Comparison of ENCODE assay signal across 12 cellular contexts in genomic region chr14:64683264-64683663, GRCh38. TPM values are rescaled to one million over a fixed set of nuclear protein-coding genes. Genes with fewer than 3 reads are reported as not detected.
DNase-seq lines count a peak whose midpoint lies in the region; ATAC-seq and TF ChIP-seq lines count a peak whose summit lies in the region.
"Had no signal": no experiment of that assay in that cellular context is flagged by ENCODE, and none has a peak within 500 bp of the region (broad histone marks: within the 10 kb centered on the region; RNA-seq: fewer than 3 reads in every experiment).

No MANE protein-coding gene starts in this region.

- no peak for TF ChIP-seq CTCF in right atrium auricular region (IDR thresholded peaks at IDR 0.05)
- no peak for TF ChIP-seq CTCF in prostate gland (IDR thresholded peaks at IDR 0.05)

- H3K27me3 ChIP-seq in right atrium auricular region (no peaks in the 10 kb centered on the region), prostate gland (replicated peaks; ENCODE audit: insufficient read depth) (no peaks in the 10 kb centered on the region)
- H3K27me3 ChIP-seq: SJSA1 had no signal

- peak overlapping the region in 1 of 2 donors; percentile 65 for H3K27ac ChIP-seq in right atrium auricular region
- peak overlapping the region; percentile 68 for H3K27ac ChIP-seq in prostate gland
- H3K27ac ChIP-seq: SJSA1 had no signal

- no peak for DNase-seq in left ventricle myocardium superior
- no peak for DNase-seq in right atrium auricular region (ENCODE audit: low spot score)
- DNase-seq in hypothalamus (lab: John Stamatoyannopoulos, UW) = peak in 48 of 51 donors; percentile 15 to 93 (median 82)
- DNase-seq in prostate gland (ENCODE audit: low spot score) = no peak
- no peak for DNase-seq in SK-N-DZ (ENCODE audit: low spot score)
- DNase-seq in RPMI8226 = no peak
- DNase-seq in AG08396 (ENCODE audit: low spot score) = no peak
- no peak for DNase-seq in NCI-H748 treated with DMSO at 0.1 percent for 48 hours (lab: John Stamatoyannopoulos, UW)
- DNase-seq: activated naive CD8-positive, alpha-beta T cell treated with anti-CD3 and anti-CD28 coated beads, Interleukin-2, amount 50 U/mL, for 24 hours; NCI-H187 treated with DMSO at 0.1 percent for 48 hours had no signal

- TF ChIP-seq POLR2A in prostate gland (IDR thresholded peaks at IDR 0.05) = no peak

- H3K36me3 ChIP-seq in right atrium auricular region (no peaks in the 10 kb centered on the region), prostate gland (no peaks in the 10 kb centered on the region)
- H3K36me3 ChIP-seq: SJSA1 had no signal

- peak; percentile 4 for ATAC-seq in left ventricle myocardium superior
- ATAC-seq: activated naive CD8-positive, alpha-beta T cell treated with anti-CD3 and anti-CD28 coated beads, Interleukin-2, amount 50 U/mL, for 24 hours; K562 had no signal

- H3K4me3 ChIP-seq in right atrium auricular region (no peak overlapping the region), prostate gland (no peak overlapping the region)
- H3K4me3 ChIP-seq: K562, SJSA1 had no signal

- H3K9me3 ChIP-seq in right atrium auricular region = no peaks in the 10 kb centered on the region
- no peaks in the 10 kb centered on the region for H3K9me3 ChIP-seq in prostate gland
- H3K9me3 ChIP-seq: SJSA1 had no signal

- intact Hi-C loops in left ventricle myocardium superior (cut with micrococcal nuclease) (no loop called here), prostate gland (cut with DNase I) (no loop called here)

- 91% methylated on average over 15 of the region's 15 CpGs for WGBS in prostate gland

- H3K4me1 ChIP-seq in right atrium auricular region (peaks cover 0 to 35% of the 10 kb centered on the region in 2 donors), prostate gland (replicated peaks) (no peaks in the 10 kb centered on the region)

RNA-seq across cellular contexts. Expression of gene PLEKHG3, which starts 21.0 kb away (rescaled TPM):
- total RNA-seq in left ventricle myocardium superior = 22.0 TPM
- 10 to 100 TPM; 26.1 to 28.1 TPM for total RNA-seq in right atrium auricular region
- 10 to 100 TPM; 57.8 to 69.7 TPM for total RNA-seq in prostate gland
- 10.4 and 13.9 TPM in 2 replicates for polyA plus RNA-seq in SK-N-DZ (2014; cell fraction: cytosol; rRNA removed)
- 24.4 TPM in 2 replicates for polyA plus RNA-seq in SK-N-DZ (2014; cell fraction: nucleus; rRNA removed)

Comparison
In these comparisons a context has a peak if more than half of its experiments do, and no peak if none do; other contexts are left out.
1. DNase-seq: peak in hypothalamus (48 of 51); none in left ventricle myocardium superior (single experiment), right atrium auricular region (single experiment), prostate gland (single experiment), SK-N-DZ (single experiment), RPMI8226 (single experiment), AG08396 (single experiment) and NCI-H748 treated with DMSO at 0.1 percent for 48 hours (single experiment).